In the genomic region with DNA sequence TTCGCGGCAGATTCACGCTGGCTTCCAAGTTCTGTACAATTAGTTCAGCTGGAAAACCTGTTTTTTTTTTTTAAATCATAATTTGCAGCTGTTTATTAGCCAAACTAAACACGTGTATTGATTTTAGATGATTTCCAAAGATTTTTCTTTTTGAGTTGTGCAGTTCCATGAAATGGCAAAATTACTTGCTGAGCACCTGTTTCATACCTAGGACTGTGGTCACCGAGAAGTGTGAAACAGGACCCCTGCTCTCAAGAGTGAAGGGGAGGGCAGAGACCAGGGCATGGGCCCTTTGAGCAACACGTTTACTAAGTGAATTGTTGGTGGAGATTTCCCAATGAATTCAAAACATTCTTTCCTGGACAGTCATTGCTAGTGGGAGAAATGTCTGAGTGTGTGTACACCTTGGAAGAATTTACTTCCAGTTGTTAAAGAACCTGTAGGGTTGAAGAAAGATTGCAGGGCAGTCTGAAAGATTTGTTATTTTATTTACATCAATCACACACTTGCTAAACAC, we compare ENCODE assay signal across 8 cellular contexts. TPM values are rescaled to one million over a fixed set of nuclear protein-coding genes. Genes with fewer than 3 reads are reported as not detected.
DNase-seq lines count a peak whose midpoint lies in the region; ATAC-seq and TF ChIP-seq lines count a peak whose summit lies in the region.

No MANE protein-coding gene starts in this region.

- POLR2A ChIA-PET in AG04449 (lab: Yijun Ruan, JAX) (interaction anchor here (1.0 kb wide), 1 partner anchor 71 kb away, joined by 3 read pairs; the partner anchor contains the start of gene SNX2), activated B cell treated with CpG ODN at 0.5 μM for 24 hours (lab: Charles Lee) (interaction anchor here (0.7 to 2.6 kb wide), 6 partner anchors 14 to 330 kb away, joined by 3 to 12 read pairs (median 6); partner anchors contain the start of gene SNX2)

- no peak for TF ChIP-seq EP300 in sigmoid colon (IDR thresholded peaks at IDR 0.05)

- DNase-seq in AG04449 (ENCODE audit: low read depth, low spot score), result no peak
- DNase-seq in HCEC 1CT, result peak; percentile 79
- DNase-seq in activated B cell treated with CpG ODN at 0.5 μM for 24 hours, result no peak
- peak; percentile 61 for DNase-seq in glomerular visceral epithelial cell (ENCODE audit: extremely low spot score)
- no peak for DNase-seq in sigmoid colon
- DNase-seq in occipital lobe (lab: John Stamatoyannopoulos, UW), result no peak
- no peak for DNase-seq in activated CD8-positive, alpha-beta memory T cell treated with anti-CD3 and anti-CD28 coated beads, Interleukin-2, amount 50 U/mL, for 4 hours

- intact Hi-C loops in activated B cell treated with CpG ODN at 0.5 μM for 24 hours (cut with micrococcal nuclease), result loop anchor here (5.0 kb wide), 1 partner anchor 576 kb away; the partner anchor contains the start of gene CEP120
- intact Hi-C loops in sigmoid colon (cut with DNase I), result loop anchor here (5.0 kb wide), 1 partner anchor 246 kb away; no protein-coding TSS in a partner anchor

- peak overlapping the region; percentile 81 for H3K4me3 Mint-ChIP-seq in activated B cell treated with CpG ODN at 0.5 μM for 24 hours

- H3K9me3 ChIP-seq in sigmoid colon, result no peaks in the 10 kb centered on the region

- peak overlapping the region; percentile 91 to 97 (median 96) for H3K27ac ChIP-seq in sigmoid colon

- no peak for TF ChIP-seq POLR2A in sigmoid colon (IDR thresholded peaks at IDR 0.05)

- TF ChIP-seq CTCF in AG04449 (IDR thresholded peaks at IDR 0.05; ENCODE audit: insufficient read depth, low read length, missing control alignments) (no peak), activated B cell treated with CpG ODN at 0.5 μM for 24 hours (IDR thresholded peaks at IDR 0.05) (no peak), sigmoid colon (IDR thresholded peaks at IDR 0.05) (no peak)

- H3K27me3 Mint-ChIP-seq in activated B cell treated with CpG ODN at 0.5 μM for 24 hours, result no peaks in the 10 kb centered on the region

- peak overlapping the region; percentile 69 for H3K27ac Mint-ChIP-seq in activated B cell treated with CpG ODN at 0.5 μM for 24 hours

- peaks cover 0 to 31% (median 20%) of the 10 kb centered on the region in 4 donors for H3K4me1 ChIP-seq in sigmoid colon

- H3K36me3 ChIP-seq in sigmoid colon, result no peaks in the 10 kb centered on the region

- H3K4me3 ChIP-seq in AG04449 (ENCODE audit: low read depth, low read length), result peak overlapping the region; percentile 74
- H3K4me3 ChIP-seq in sigmoid colon, result peak overlapping the region; percentile 87 to 99 (median 97)

- no peaks in the 10 kb centered on the region for H3K36me3 Mint-ChIP-seq in activated B cell treated with CpG ODN at 0.5 μM for 24 hours (ENCODE audit: low read depth)

- peaks cover 31% of the 10 kb centered on the region for H3K4me1 Mint-ChIP-seq in activated B cell treated with CpG ODN at 0.5 μM for 24 hours

- 3 to 12% methylated on average over 6 of the region's 6 CpGs for WGBS in sigmoid colon, 2 donors

- H3K27me3 ChIP-seq in sigmoid colon, result no peaks in the 10 kb centered on the region

- no peaks in the 10 kb centered on the region for H3K9me3 Mint-ChIP-seq in activated B cell treated with CpG ODN at 0.5 μM for 24 hours

- CTCF ChIA-PET in AG04449 (lab: Yijun Ruan, JAX) (interaction anchor here (1.0 kb wide), 1 partner anchor 34 kb away, joined by 3 read pairs; no protein-coding TSS in a partner anchor), activated B cell treated with CpG ODN at 0.5 μM for 24 hours (lab: Charles Lee) (interaction anchor here (0.6 to 2.4 kb wide), 3 partner anchors 142 to 261 kb away, joined by 3 to 9 read pairs (median 3); no protein-coding TSS in a partner anchor)

- ATAC-seq in activated B cell treated with CpG ODN at 0.5 μM for 24 hours (ENCODE audit: low read depth) (no peak), GM21381 (IDR thresholded peaks at IDR 0.05; ENCODE audit: unreplicated experiment) (no peak)

RNA-seq across cellular contexts. Expression of gene SNX24, which starts 0.7 kb away (rescaled TPM):
- total RNA-seq in activated B cell treated with CpG ODN at 0.5 μM for 24 hours (8.2 and 8.5 TPM in 2 replicates), sigmoid colon (10 to 100 TPM in 3 of 4 donors, 1 to 10 TPM in 1; 8.2 to 21.0 (median 10.6) TPM), occipital lobe (9.0 TPM)
- polyA plus RNA-seq in sigmoid colon, result 10 to 100 TPM in 2 of 3 donors, 1 to 10 TPM in 1; 7.3 to 28.2 (median 22.7) TPM

Comparison
In these comparisons a context has a peak if more than half of its experiments do, and no peak if none do; other contexts are left out.
1. DNase-seq: peak in HCEC 1CT (single experiment) and glomerular visceral epithelial cell (single experiment); none in AG04449 (single experiment), activated B cell treated with CpG ODN at 0.5 μM for 24 hours (single experiment), sigmoid colon (single experiment), occipital lobe (single experiment) and activated CD8-positive, alpha-beta memory T cell treated with anti-CD3 and anti-CD28 coated beads, Interleukin-2, amount 50 U/mL, for 4 hours (single experiment).